14 cellular contexts compared by ENCODE assay signal in genomic region chr12:52188658-52189057, GRCh38. TPM values are rescaled to one million over a fixed set of nuclear protein-coding genes. Genes with fewer than 3 reads are reported as not detected.
"Had no signal": no experiment of that assay in that cellular context is flagged by ENCODE, and none has a peak within 500 bp of the region (broad histone marks: within the 10 kb centered on the region; RNA-seq: fewer than 3 reads in every experiment).

No MANE protein-coding gene starts in this region.

- H3K27ac ChIP-seq: colonic mucosa, parathyroid adenoma, transverse colon had no signal

- ATAC-seq: activated CD8-positive, alpha-beta T cell treated with anti-CD3 and anti-CD28 coated beads for 36 hours; stimulated activated memory B cell treated with anti-CD40 and anti-IgM and Interleukin-4, amounts not matched to agents 10 μg/mL and 1 μg/mL and 100 μg/mL, for 72 hours had no signal

- H3K36me3 ChIP-seq: colonic mucosa, transverse colon had no signal

- H3K9ac ChIP-seq: parathyroid adenoma had no signal

- H3K4me1 Mint-ChIP-seq: stimulated activated memory B cell treated with anti-CD40 and anti-IgM and Interleukin-4, amounts not matched to agents 10 μg/mL and 1 μg/mL and 100 μg/mL, for 72 hours had no signal

- H3K27ac Mint-ChIP-seq: activated CD8-positive, alpha-beta T cell treated with anti-CD3 and anti-CD28 coated beads for 36 hours; activated T-helper 1 cell treated with anti-CD3 and anti-CD28 coated beads, Interleukin-12 subunit alpha, Interleukin-12 subunit beta, Interleukin-2, Interleukin-4 antibody, amounts not matched to agents 30 ng/mL and 10 ng/mL and 1 ng/mL, durations not matched to agents 14 hours and 24 hours and 36 hours; mesothelial cell of epicardium; stimulated activated memory B cell treated with anti-CD40 and anti-IgM and Interleukin-4, amounts not matched to agents 10 μg/mL and 1 μg/mL and 100 μg/mL, for 72 hours; T-helper 1 cell treated with Interleukin-12 subunit alpha and Interleukin-12 subunit beta and Interleukin-4 antibody, amounts not matched to agents 30 μg/mL and 1 μg/mL, for 36 hours had no signal

- H3K9me3 Mint-ChIP-seq: activated CD8-positive, alpha-beta T cell treated with anti-CD3 and anti-CD28 coated beads for 36 hours; activated T-helper 1 cell treated with anti-CD3 and anti-CD28 coated beads, Interleukin-12 subunit alpha, Interleukin-12 subunit beta, Interleukin-2, Interleukin-4 antibody, amounts not matched to agents 30 ng/mL and 10 ng/mL and 1 ng/mL, durations not matched to agents 14 hours and 24 hours and 36 hours; mesothelial cell of epicardium; neural crest cell; stimulated activated memory B cell treated with anti-CD40 and anti-IgM and Interleukin-4, amounts not matched to agents 10 μg/mL and 1 μg/mL and 100 μg/mL, for 72 hours; T-helper 1 cell treated with Interleukin-12 subunit alpha and Interleukin-12 subunit beta and Interleukin-4 antibody, amounts not matched to agents 30 μg/mL and 1 μg/mL, for 36 hours had no signal

- H3K4me3 Mint-ChIP-seq: activated CD8-positive, alpha-beta T cell treated with anti-CD3 and anti-CD28 coated beads for 36 hours; activated T-helper 1 cell treated with anti-CD3 and anti-CD28 coated beads, Interleukin-12 subunit alpha, Interleukin-12 subunit beta, Interleukin-2, Interleukin-4 antibody, amounts not matched to agents 30 ng/mL and 10 ng/mL and 1 ng/mL, durations not matched to agents 14 hours and 24 hours and 36 hours; mesothelial cell of epicardium; neural crest cell; stimulated activated memory B cell treated with anti-CD40 and anti-IgM and Interleukin-4, amounts not matched to agents 10 μg/mL and 1 μg/mL and 100 μg/mL, for 72 hours; T-helper 1 cell treated with Interleukin-12 subunit alpha and Interleukin-12 subunit beta and Interleukin-4 antibody, amounts not matched to agents 30 μg/mL and 1 μg/mL, for 36 hours had no signal

- H3K4me3 ChIP-seq: colonic mucosa, transverse colon had no signal

- H3K36me3 Mint-ChIP-seq: mesothelial cell of epicardium; stimulated activated memory B cell treated with anti-CD40 and anti-IgM and Interleukin-4, amounts not matched to agents 10 μg/mL and 1 μg/mL and 100 μg/mL, for 72 hours had no signal

- H3K27me3 ChIP-seq: colonic mucosa, transverse colon had no signal

- H3K9me3 ChIP-seq: colonic mucosa, transverse colon had no signal

- H3K27me3 Mint-ChIP-seq: activated CD8-positive, alpha-beta T cell treated with anti-CD3 and anti-CD28 coated beads for 36 hours had no signal

- DNase-seq: activated CD4-positive, alpha-beta T cell treated with anti-CD3 and anti-CD28 coated beads for 4 hours; activated CD8-positive, alpha-beta memory T cell treated with anti-CD3 and anti-CD28 coated beads, Interleukin-2, amount 50 U/mL, for 4 hours; activated CD8-positive, alpha-beta T cell treated with anti-CD3 and anti-CD28 coated beads for 36 hours; activated naive CD4-positive, alpha-beta T cell; colonic mucosa; effector memory CD4-positive, alpha-beta T cell; retina; transverse colon had no signal

RNA-seq across cellular contexts. Expression of gene KRT80, which starts 3.2 kb away (rescaled TPM):
- total RNA-seq: activated CD8-positive, alpha-beta T cell treated with anti-CD3 and anti-CD28 coated beads for 36 hours; activated T-helper 1 cell treated with anti-CD3 and anti-CD28 coated beads, Interleukin-12 subunit alpha, Interleukin-12 subunit beta, Interleukin-2, Interleukin-4 antibody, amounts not matched to agents 30 ng/mL and 10 ng/mL and 1 ng/mL, durations not matched to agents 14 hours and 24 hours and 36 hours; neural crest cell had no signal

RNA-seq across cellular contexts. Expression of gene KRT7, which starts 44.4 kb away (rescaled TPM):
- total RNA-seq: neural crest cell had no signal
